1 cellular context compared by ENCODE assay signal in the genomic region with DNA sequence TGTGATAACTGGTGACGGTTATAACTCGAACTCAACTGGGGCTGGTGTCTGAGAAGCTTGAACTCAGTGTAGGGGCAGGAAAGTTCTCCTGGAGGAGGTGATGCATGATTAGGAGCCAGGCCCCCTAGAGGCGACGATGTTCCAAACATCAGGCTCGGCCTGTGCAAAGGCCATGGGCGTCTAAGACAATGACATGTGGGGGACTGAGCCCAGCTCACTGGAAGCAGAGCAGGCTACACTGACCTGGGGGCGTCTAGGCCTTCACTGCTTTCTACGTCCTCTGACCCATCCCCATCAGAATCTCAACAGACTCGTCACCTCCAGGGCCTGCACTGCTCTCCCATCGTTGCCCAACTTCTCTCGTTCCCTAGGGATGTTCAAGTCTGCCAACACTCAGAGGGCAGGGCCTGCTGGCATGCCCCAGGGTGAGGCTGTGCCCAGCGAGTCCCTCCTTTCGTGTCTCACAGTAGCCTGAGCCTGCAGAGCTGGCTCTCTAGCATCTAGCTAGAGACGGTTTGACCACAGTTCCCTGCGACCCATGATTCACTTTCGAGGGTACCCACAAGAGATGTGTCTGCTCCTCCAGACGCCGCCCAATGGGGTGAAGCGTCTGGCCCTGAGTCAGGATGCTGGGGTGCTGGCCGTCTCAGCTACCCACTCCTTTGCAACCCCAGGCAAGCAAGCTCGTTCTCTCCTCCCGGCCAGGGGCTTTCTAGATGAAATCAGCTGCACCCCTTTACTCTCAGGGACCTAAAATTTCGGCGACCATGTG.
TF ChIP-seq lines count a peak whose summit lies in the region.

No MANE protein-coding gene starts in this region.

TF ChIP-seq in HepG2, 621 proteins besides CTCF, POLR2A, EP300 and RAD21 (continued from another document and continues in another):
- TF ChIP-seq, protein P1, sequence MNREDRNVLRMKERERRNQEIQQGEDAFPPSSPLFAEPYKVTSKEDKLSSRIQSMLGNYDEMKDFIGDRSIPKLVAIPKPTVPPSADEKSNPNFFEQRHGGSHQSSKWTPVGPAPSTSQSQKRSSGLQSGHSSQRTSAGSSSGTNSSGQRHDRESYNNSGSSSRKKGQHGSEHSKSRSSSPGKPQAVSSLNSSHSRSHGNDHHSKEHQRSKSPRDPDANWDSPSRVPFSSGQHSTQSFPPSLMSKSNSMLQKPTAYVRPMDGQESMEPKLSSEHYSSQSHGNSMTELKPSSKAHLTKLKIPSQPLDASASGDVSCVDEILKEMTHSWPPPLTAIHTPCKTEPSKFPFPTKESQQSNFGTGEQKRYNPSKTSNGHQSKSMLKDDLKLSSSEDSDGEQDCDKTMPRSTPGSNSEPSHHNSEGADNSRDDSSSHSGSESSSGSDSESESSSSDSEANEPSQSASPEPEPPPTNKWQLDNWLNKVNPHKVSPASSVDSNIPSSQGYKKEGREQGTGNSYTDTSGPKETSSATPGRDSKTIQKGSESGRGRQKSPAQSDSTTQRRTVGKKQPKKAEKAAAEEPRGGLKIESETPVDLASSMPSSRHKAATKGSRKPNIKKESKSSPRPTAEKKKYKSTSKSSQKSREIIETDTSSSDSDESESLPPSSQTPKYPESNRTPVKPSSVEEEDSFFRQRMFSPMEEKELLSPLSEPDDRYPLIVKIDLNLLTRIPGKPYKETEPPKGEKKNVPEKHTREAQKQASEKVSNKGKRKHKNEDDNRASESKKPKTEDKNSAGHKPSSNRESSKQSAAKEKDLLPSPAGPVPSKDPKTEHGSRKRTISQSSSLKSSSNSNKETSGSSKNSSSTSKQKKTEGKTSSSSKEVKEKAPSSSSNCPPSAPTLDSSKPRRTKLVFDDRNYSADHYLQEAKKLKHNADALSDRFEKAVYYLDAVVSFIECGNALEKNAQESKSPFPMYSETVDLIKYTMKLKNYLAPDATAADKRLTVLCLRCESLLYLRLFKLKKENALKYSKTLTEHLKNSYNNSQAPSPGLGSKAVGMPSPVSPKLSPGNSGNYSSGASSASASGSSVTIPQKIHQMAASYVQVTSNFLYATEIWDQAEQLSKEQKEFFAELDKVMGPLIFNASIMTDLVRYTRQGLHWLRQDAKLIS (CRISPR knock-in tag; IDR thresholded peaks at IDR 0.05), result no peak
- TF ChIP-seq ZFP41 (CRISPR knock-in tag; IDR thresholded peaks at IDR 0.05; ENCODE audit: borderline replicate concordance) (no peak), MEIS1 (CRISPR knock-in tag; IDR thresholded peaks at IDR 0.05; ENCODE audit: borderline replicate concordance) (no peak), ZNF296 (CRISPR knock-in tag; conservative IDR thresholded peaks at IDR 0.05) (no peak), KLF11 (CRISPR knock-in tag; IDR thresholded peaks at IDR 0.05) (no peak), RNF2 (conservative IDR thresholded peaks at IDR 0.05; ENCODE audit: low read depth) (no peak), HOXA7 (CRISPR knock-in tag; IDR thresholded peaks at IDR 0.05) (no peak), MBNL3 (CRISPR knock-in tag; conservative IDR thresholded peaks at IDR 0.05) (no peak), ZNF816 (CRISPR knock-in tag; IDR thresholded peaks at IDR 0.05; ENCODE audit: borderline replicate concordance) (no peak), ZNF703 (CRISPR knock-in tag; IDR thresholded peaks at IDR 0.05; ENCODE audit: borderline replicate concordance) (no peak), MLLT10 (CRISPR knock-in tag; IDR thresholded peaks at IDR 0.05) (no peak), POLR2AphosphoS5 (IDR thresholded peaks at IDR 0.05; ENCODE audit: low read depth, low read length) (no peak), NFKB2 (CRISPR knock-in tag; IDR thresholded peaks at IDR 0.05; ENCODE audit: borderline replicate concordance) (no peak), TRIM24 (CRISPR knock-in tag; IDR thresholded peaks at IDR 0.05) (no peak), ZNF792 (CRISPR knock-in tag; IDR thresholded peaks at IDR 0.05) (no peak), SPEN (CRISPR knock-in tag; IDR thresholded peaks at IDR 0.05; ENCODE audit: low read depth) (no peak; the same call in 1 of the 2 replicates), HNRNPH1 (optimal IDR thresholded peaks at IDR 0.05; ENCODE audit: low read depth, low read length) (no peak), ZFX (CRISPR knock-in tag; IDR thresholded peaks at IDR 0.05; ENCODE audit: low read depth) (peak; percentile 66), KLF12 (CRISPR knock-in tag; IDR thresholded peaks at IDR 0.05; ENCODE audit: borderline replicate concordance) (no peak), ZNF782 (CRISPR knock-in tag; IDR thresholded peaks at IDR 0.05; ENCODE audit: borderline replicate concordance) (no peak), ZNF788 (CRISPR knock-in tag; IDR thresholded peaks at IDR 0.05; ENCODE audit: borderline replicate concordance) (peak; percentile 13; the same call in 1 of the 2 replicates), GFI1 (CRISPR knock-in tag; IDR thresholded peaks at IDR 0.05; ENCODE audit: borderline replicate concordance) (no peak), ZNF235 (CRISPR knock-in tag; IDR thresholded peaks at IDR 0.05; ENCODE audit: borderline replicate concordance) (no peak), KDM5A (IDR thresholded peaks at IDR 0.05; ENCODE audit: borderline replicate concordance, low read length) (no peak), SRSF9 (IDR thresholded peaks at IDR 0.05; ENCODE audit: borderline replicate concordance, insufficient read depth, low read depth, low read length, poor library complexity, severe bottlenecking) (no peak)
- TF ChIP-seq, protein P2, sequence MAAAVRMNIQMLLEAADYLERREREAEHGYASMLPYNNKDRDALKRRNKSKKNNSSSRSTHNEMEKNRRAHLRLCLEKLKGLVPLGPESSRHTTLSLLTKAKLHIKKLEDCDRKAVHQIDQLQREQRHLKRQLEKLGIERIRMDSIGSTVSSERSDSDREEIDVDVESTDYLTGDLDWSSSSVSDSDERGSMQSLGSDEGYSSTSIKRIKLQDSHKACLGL (CRISPR knock-in tag; IDR thresholded peaks at IDR 0.05), result no peak
- TF ChIP-seq, protein P3, sequence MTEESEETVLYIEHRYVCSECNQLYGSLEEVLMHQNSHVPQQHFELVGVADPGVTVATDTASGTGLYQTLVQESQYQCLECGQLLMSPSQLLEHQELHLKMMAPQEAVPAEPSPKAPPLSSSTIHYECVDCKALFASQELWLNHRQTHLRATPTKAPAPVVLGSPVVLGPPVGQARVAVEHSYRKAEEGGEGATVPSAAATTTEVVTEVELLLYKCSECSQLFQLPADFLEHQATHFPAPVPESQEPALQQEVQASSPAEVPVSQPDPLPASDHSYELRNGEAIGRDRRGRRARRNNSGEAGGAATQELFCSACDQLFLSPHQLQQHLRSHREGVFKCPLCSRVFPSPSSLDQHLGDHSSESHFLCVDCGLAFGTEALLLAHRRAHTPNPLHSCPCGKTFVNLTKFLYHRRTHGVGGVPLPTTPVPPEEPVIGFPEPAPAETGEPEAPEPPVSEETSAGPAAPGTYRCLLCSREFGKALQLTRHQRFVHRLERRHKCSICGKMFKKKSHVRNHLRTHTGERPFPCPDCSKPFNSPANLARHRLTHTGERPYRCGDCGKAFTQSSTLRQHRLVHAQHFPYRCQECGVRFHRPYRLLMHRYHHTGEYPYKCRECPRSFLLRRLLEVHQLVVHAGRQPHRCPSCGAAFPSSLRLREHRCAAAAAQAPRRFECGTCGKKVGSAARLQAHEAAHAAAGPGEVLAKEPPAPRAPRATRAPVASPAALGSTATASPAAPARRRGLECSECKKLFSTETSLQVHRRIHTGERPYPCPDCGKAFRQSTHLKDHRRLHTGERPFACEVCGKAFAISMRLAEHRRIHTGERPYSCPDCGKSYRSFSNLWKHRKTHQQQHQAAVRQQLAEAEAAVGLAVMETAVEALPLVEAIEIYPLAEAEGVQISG (CRISPR knock-in tag; IDR thresholded peaks at IDR 0.05), result peak; percentile 37
- TF ChIP-seq, protein P4, sequence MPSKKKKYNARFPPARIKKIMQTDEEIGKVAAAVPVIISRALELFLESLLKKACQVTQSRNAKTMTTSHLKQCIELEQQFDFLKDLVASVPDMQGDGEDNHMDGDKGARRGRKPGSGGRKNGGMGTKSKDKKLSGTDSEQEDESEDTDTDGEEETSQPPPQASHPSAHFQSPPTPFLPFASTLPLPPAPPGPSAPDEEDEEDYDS (CRISPR knock-in tag; IDR thresholded peaks at IDR 0.05), result peak; percentile 18; the same call in 1 of the 2 replicates
- TF ChIP-seq, protein P5, sequence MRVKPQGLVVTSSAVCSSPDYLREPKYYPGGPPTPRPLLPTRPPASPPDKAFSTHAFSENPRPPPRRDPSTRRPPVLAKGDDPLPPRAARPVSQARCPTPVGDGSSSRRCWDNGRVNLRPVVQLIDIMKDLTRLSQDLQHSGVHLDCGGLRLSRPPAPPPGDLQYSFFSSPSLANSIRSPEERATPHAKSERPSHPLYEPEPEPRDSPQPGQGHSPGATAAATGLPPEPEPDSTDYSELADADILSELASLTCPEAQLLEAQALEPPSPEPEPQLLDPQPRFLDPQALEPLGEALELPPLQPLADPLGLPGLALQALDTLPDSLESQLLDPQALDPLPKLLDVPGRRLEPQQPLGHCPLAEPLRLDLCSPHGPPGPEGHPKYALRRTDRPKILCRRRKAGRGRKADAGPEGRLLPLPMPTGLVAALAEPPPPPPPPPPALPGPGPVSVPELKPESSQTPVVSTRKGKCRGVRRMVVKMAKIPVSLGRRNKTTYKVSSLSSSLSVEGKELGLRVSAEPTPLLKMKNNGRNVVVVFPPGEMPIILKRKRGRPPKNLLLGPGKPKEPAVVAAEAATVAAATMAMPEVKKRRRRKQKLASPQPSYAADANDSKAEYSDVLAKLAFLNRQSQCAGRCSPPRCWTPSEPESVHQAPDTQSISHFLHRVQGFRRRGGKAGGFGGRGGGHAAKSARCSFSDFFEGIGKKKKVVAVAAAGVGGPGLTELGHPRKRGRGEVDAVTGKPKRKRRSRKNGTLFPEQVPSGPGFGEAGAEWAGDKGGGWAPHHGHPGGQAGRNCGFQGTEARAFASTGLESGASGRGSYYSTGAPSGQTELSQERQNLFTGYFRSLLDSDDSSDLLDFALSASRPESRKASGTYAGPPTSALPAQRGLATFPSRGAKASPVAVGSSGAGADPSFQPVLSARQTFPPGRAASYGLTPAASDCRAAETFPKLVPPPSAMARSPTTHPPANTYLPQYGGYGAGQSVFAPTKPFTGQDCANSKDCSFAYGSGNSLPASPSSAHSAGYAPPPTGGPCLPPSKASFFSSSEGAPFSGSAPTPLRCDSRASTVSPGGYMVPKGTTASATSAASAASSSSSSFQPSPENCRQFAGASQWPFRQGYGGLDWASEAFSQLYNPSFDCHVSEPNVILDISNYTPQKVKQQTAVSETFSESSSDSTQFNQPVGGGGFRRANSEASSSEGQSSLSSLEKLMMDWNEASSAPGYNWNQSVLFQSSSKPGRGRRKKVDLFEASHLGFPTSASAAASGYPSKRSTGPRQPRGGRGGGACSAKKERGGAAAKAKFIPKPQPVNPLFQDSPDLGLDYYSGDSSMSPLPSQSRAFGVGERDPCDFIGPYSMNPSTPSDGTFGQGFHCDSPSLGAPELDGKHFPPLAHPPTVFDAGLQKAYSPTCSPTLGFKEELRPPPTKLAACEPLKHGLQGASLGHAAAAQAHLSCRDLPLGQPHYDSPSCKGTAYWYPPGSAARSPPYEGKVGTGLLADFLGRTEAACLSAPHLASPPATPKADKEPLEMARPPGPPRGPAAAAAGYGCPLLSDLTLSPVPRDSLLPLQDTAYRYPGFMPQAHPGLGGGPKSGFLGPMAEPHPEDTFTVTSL (CRISPR knock-in tag; IDR thresholded peaks at IDR 0.05; ENCODE audit: borderline replicate concordance), result no peak
- TF ChIP-seq, protein P6, sequence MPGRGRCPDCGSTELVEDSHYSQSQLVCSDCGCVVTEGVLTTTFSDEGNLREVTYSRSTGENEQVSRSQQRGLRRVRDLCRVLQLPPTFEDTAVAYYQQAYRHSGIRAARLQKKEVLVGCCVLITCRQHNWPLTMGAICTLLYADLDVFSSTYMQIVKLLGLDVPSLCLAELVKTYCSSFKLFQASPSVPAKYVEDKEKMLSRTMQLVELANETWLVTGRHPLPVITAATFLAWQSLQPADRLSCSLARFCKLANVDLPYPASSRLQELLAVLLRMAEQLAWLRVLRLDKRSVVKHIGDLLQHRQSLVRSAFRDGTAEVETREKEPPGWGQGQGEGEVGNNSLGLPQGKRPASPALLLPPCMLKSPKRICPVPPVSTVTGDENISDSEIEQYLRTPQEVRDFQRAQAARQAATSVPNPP (CRISPR knock-in tag; IDR thresholded peaks at IDR 0.05), result no peak
- TF ChIP-seq, protein P7, sequence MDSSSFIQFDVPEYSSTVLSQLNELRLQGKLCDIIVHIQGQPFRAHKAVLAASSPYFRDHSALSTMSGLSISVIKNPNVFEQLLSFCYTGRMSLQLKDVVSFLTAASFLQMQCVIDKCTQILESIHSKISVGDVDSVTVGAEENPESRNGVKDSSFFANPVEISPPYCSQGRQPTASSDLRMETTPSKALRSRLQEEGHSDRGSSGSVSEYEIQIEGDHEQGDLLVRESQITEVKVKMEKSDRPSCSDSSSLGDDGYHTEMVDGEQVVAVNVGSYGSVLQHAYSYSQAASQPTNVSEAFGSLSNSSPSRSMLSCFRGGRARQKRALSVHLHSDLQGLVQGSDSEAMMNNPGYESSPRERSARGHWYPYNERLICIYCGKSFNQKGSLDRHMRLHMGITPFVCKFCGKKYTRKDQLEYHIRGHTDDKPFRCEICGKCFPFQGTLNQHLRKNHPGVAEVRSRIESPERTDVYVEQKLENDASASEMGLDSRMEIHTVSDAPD (CRISPR knock-in tag; IDR thresholded peaks at IDR 0.05), result 0 out of 2 replicates have a peak, but pooled peaks have one; percentile 44
- TF ChIP-seq, protein P8, sequence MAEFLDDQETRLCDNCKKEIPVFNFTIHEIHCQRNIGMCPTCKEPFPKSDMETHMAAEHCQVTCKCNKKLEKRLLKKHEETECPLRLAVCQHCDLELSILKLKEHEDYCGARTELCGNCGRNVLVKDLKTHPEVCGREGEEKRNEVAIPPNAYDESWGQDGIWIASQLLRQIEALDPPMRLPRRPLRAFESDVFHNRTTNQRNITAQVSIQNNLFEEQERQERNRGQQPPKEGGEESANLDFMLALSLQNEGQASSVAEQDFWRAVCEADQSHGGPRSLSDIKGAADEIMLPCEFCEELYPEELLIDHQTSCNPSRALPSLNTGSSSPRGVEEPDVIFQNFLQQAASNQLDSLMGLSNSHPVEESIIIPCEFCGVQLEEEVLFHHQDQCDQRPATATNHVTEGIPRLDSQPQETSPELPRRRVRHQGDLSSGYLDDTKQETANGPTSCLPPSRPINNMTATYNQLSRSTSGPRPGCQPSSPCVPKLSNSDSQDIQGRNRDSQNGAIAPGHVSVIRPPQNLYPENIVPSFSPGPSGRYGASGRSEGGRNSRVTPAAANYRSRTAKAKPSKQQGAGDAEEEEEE (CRISPR knock-in tag; IDR thresholded peaks at IDR 0.05; ENCODE audit: borderline replicate concordance), result no peak
- TF ChIP-seq, protein P9, sequence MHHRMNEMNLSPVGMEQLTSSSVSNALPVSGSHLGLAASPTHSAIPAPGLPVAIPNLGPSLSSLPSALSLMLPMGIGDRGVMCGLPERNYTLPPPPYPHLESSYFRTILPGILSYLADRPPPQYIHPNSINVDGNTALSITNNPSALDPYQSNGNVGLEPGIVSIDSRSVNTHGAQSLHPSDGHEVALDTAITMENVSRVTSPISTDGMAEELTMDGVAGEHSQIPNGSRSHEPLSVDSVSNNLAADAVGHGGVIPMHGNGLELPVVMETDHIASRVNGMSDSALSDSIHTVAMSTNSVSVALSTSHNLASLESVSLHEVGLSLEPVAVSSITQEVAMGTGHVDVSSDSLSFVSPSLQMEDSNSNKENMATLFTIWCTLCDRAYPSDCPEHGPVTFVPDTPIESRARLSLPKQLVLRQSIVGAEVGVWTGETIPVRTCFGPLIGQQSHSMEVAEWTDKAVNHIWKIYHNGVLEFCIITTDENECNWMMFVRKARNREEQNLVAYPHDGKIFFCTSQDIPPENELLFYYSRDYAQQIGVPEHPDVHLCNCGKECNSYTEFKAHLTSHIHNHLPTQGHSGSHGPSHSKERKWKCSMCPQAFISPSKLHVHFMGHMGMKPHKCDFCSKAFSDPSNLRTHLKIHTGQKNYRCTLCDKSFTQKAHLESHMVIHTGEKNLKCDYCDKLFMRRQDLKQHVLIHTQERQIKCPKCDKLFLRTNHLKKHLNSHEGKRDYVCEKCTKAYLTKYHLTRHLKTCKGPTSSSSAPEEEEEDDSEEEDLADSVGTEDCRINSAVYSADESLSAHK (CRISPR knock-in tag; IDR thresholded peaks at IDR 0.05; ENCODE audit: borderline replicate concordance), result no peak
